ENCODE assay signal across 8 cellular contexts in genomic region chr6:16337280-16337975, GRCh38.
DNase-seq lines count a peak whose midpoint lies in the region; ATAC-seq and TF ChIP-seq lines count a peak whose summit lies in the region.
"Had no signal": no experiment of that assay in that cellular context is flagged by ENCODE, and none has a peak within 500 bp of the region (broad histone marks: within the 10 kb centered on the region; RNA-seq: fewer than 3 reads in every experiment).

No MANE protein-coding gene starts in this region.

- DNase-seq in NCI-H446 (lab: John Stamatoyannopoulos, UW) (peak; percentile 92 to 96), endodermal cell (peak; percentile 49), mesenteric fat pad (ENCODE audit: low spot score) (peak; percentile 93), ureter (ENCODE audit: low spot score) (peak; percentile 88), NCI-H2081 treated with DMSO at 0.1 percent for 48 hours (lab: John Stamatoyannopoulos, UW) (no peak)
- DNase-seq: nephron progenitor cell had no signal

- H3K9me3 Mint-ChIP-seq in endodermal cell: peaks cover 3% of the 10 kb centered on the region

- no peak overlapping the region for H3K27ac ChIP-seq in endodermal cell (ENCODE audit: low read depth, low read length)

- peaks cover 2% of the 10 kb centered on the region for H3K4me1 ChIP-seq in endodermal cell (ENCODE audit: control insufficient read depth, insufficient read depth, low read length)

- no peaks in the 10 kb centered on the region for H3K36me3 ChIP-seq in endodermal cell (ENCODE audit: control insufficient read depth, insufficient read depth, low read length)

- no peaks in the 10 kb centered on the region for H3K27me3 ChIP-seq in endodermal cell (ENCODE audit: control insufficient read depth, insufficient read depth, low read length, poor library complexity, severe bottlenecking)

- H3K27me3 Mint-ChIP-seq in endodermal cell (ENCODE audit: insufficient read depth): no peaks in the 10 kb centered on the region

- no peak overlapping the region for H3K27ac Mint-ChIP-seq in endodermal cell
- H3K27ac Mint-ChIP-seq: nephron progenitor cell had no signal

- H3K9ac ChIP-seq in endodermal cell (ENCODE audit: extremely low read depth, low read length, poor library complexity, severe bottlenecking): no peak overlapping the region

- H3K36me3 Mint-ChIP-seq in endodermal cell (ENCODE audit: low read depth): no peaks in the 10 kb centered on the region

- ATAC-seq in GM18873 (IDR thresholded peaks at IDR 0.05; ENCODE audit: low FRiP score, unreplicated experiment) (no peak), HG03571 (IDR thresholded peaks at IDR 0.05; ENCODE audit: unreplicated experiment) (no peak)

- no peak overlapping the region for H3K4me3 ChIP-seq in endodermal cell (ENCODE audit: low read length)

- no peaks in the 10 kb centered on the region for H3K4me1 Mint-ChIP-seq in endodermal cell

- no peak for TF ChIP-seq CTCF in endodermal cell (conservative IDR thresholded peaks at IDR 0.05)

- H3K4me3 Mint-ChIP-seq in endodermal cell: no peak overlapping the region
- H3K4me3 Mint-ChIP-seq: nephron progenitor cell had no signal

- H3K9me3 ChIP-seq in endodermal cell (ENCODE audit: control insufficient read depth, low read length): no peaks in the 10 kb centered on the region

- WGBS in endodermal cell (ENCODE audit: insufficient coverage in 1 of 2, insufficient read length in 1 of 2), 2 experiments: 91 to 95% methylated on average over 7 to 13 of the region's 13 CpGs
